32 cellular contexts compared by ENCODE assay signal in genomic region chr10:129075936-129076335, GRCh38.
"Had no signal": no experiment of that assay in that cellular context is flagged by ENCODE, and none has a peak within 500 bp of the region (broad histone marks: within the 10 kb centered on the region; RNA-seq: fewer than 3 reads in every experiment).

No MANE protein-coding gene starts in this region.

- H3K4me3 Mint-ChIP-seq: activated B cell treated with CpG ODN at 0.5 μM for 24 hours; activated naive CD4-positive, alpha-beta T cell treated with anti-CD3 and anti-CD28 coated beads, Interleukin-2, amount 50 U/mL, for 24 hours; activated naive CD8-positive, alpha-beta T cell treated with anti-CD3 and anti-CD28 coated beads for 36 hours; activated naive CD8-positive, alpha-beta T cell treated with anti-CD3 and anti-CD28 coated beads, Interleukin-2, amount 50 U/mL, for 24 hours; activated T-cell treated with anti-CD3 and anti-CD28 coated beads, Interleukin-2, amount 50 U/mL, for 24 hours; activated T-cell treated with anti-CD3 and anti-CD28 coated beads, Interleukin-2, amount 50 U/mL, for 72 hours; dendritic cell treated with granulocyte-macrophage colony-stimulating factor and Interleukin-4, amounts not matched to agents 40 ng/mL and 50 ng/mL, for 4 days; endodermal cell; T-helper 17 cell; T-helper 2 cell treated with Interferon-gamma antibody and Interleukin-4, amounts not matched to agents 5 μg/mL and 100 μg/mL, for 36 hours had no signal

- H3K9me3 Mint-ChIP-seq: dendritic cell treated with granulocyte-macrophage colony-stimulating factor and Interleukin-4, amounts not matched to agents 40 ng/mL and 50 ng/mL, for 4 days; T-helper 2 cell treated with Interferon-gamma antibody and Interleukin-4, amounts not matched to agents 5 μg/mL and 100 μg/mL, for 36 hours had no signal

- H3K27ac ChIP-seq: adrenal gland, body of pancreas, coronary artery, dorsolateral prefrontal cortex, foreskin keratinocyte, gastrocnemius medialis, WERI-Rb-1 had no signal

- H3K36me3 ChIP-seq: adrenal gland, gastrocnemius medialis, WERI-Rb-1 had no signal

- H3K9me3 ChIP-seq: adrenal gland, body of pancreas, gastrocnemius medialis had no signal

- H3K4me1 ChIP-seq: adrenal gland, body of pancreas, foreskin keratinocyte, gastrocnemius medialis had no signal

- ATAC-seq: activated CD4-positive, CD25-positive, alpha-beta regulatory T cell treated with anti-CD3 and anti-CD28 coated beads, Interleukin-2, amount 50 U/mL, for 24 hours; activated naive CD8-positive, alpha-beta T cell treated with anti-CD3 and anti-CD28 coated beads, Interleukin-2, amount 50 U/mL, for 24 hours; activated T-cell treated with anti-CD3 and anti-CD28 coated beads, Interleukin-2, amount 50 U/mL, for 72 hours; body of pancreas; foreskin keratinocyte; gastrocnemius medialis; SK-N-SH treated with all-trans-retinoic acid at 6 μM for 48 hours; T-helper 17 cell had no signal

- H3K4me1 Mint-ChIP-seq: activated B cell treated with CpG ODN at 0.5 μM for 24 hours; activated naive CD4-positive, alpha-beta T cell treated with anti-CD3 and anti-CD28 coated beads, Interleukin-2, amount 50 U/mL, for 24 hours; endodermal cell; T-helper 17 cell had no signal

- H3K27ac Mint-ChIP-seq: activated B cell treated with CpG ODN at 0.5 μM for 24 hours; activated naive CD4-positive, alpha-beta T cell treated with anti-CD3 and anti-CD28 coated beads, Interleukin-2, amount 50 U/mL, for 24 hours; activated naive CD8-positive, alpha-beta T cell treated with anti-CD3 and anti-CD28 coated beads for 36 hours; activated naive CD8-positive, alpha-beta T cell treated with anti-CD3 and anti-CD28 coated beads, Interleukin-2, amount 50 U/mL, for 24 hours; activated T-cell treated with anti-CD3 and anti-CD28 coated beads, Interleukin-2, amount 50 U/mL, for 24 hours; activated T-cell treated with anti-CD3 and anti-CD28 coated beads, Interleukin-2, amount 50 U/mL, for 72 hours; dendritic cell treated with granulocyte-macrophage colony-stimulating factor and Interleukin-4, amounts not matched to agents 40 ng/mL and 50 ng/mL, for 4 days; endodermal cell; T-helper 17 cell; T-helper 2 cell treated with Interferon-gamma antibody and Interleukin-4, amounts not matched to agents 5 μg/mL and 100 μg/mL, for 36 hours had no signal

- H3K27me3 Mint-ChIP-seq: activated B cell treated with CpG ODN at 0.5 μM for 24 hours; activated naive CD4-positive, alpha-beta T cell treated with anti-CD3 and anti-CD28 coated beads, Interleukin-2, amount 50 U/mL, for 24 hours; activated naive CD8-positive, alpha-beta T cell treated with anti-CD3 and anti-CD28 coated beads for 36 hours; dendritic cell treated with granulocyte-macrophage colony-stimulating factor and Interleukin-4, amounts not matched to agents 40 ng/mL and 50 ng/mL, for 4 days; T-helper 17 cell had no signal

- H3K4me3 ChIP-seq: adrenal gland, body of pancreas, coronary artery, dorsolateral prefrontal cortex, gastrocnemius medialis had no signal

- DNase-seq: activated B cell treated with CpG ODN at 0.5 μM for 24 hours; activated CD4-positive, alpha-beta T cell treated with anti-CD3 and anti-CD28 coated beads for 48 hours; activated CD4-positive, alpha-beta T cell treated with anti-CD3 and anti-CD28 coated beads, Interleukin-2, amount 50 U/mL, for 1 hour; activated CD4-positive, alpha-beta T cell treated with anti-CD3 and anti-CD28 coated beads, Interleukin-2, amount 50 U/mL, for 48 hours; activated CD8-positive, alpha-beta memory T cell treated with anti-CD3 and anti-CD28 coated beads, Interleukin-2, amount 50 U/mL, for 48 hours; activated gamma-delta T cell; activated naive CD4-positive, alpha-beta T cell treated with Interleukin-2 at 50 U/mL for 16 hours; activated naive CD8-positive, alpha-beta T cell treated with anti-CD3 and anti-CD28 coated beads for 36 hours; activated naive CD8-positive, alpha-beta T cell treated with anti-CD3 and anti-CD28 coated beads, Interleukin-2, amount 50 U/mL, for 24 hours; activated T-cell treated with anti-CD3 and anti-CD28 coated beads for 4 hours; activated T-cell treated with anti-CD3 and anti-CD28 coated beads, Interleukin-2, amount 50 U/mL, for 24 hours; activated T-cell treated with anti-CD3 and anti-CD28 coated beads, Interleukin-2, amount 50 U/mL, for 72 hours; adrenal gland; amygdala; aorta; body of pancreas; caudate nucleus; dorsolateral prefrontal cortex; effector memory CD4-positive, alpha-beta T cell; endodermal cell; foreskin keratinocyte; gastrocnemius medialis; T-helper 1 cell; T-helper 17 cell; T1000; WERI-Rb-1 had no signal

- H3K27me3 ChIP-seq: adrenal gland, body of pancreas, dorsolateral prefrontal cortex, foreskin keratinocyte, gastrocnemius medialis had no signal
